8 cellular contexts compared by ENCODE assay signal in the genomic region with DNA sequence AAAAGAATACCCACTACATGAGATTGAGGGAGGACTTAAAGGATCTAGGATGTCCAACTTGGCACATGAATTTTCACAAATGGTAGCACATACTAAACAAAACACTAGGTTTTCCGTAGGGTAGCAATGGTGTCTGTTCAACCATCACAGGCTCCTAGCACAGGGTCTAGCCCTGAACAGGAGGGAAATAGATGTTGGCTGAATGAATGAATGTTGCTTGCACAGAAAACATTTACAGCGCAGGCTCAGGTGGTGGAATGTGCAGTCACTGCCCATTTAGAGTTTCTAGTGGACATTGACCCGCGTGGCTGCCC. TPM values are rescaled to one million over a fixed set of nuclear protein-coding genes. Genes with fewer than 3 reads are reported as not detected.
DNase-seq lines count a peak whose midpoint lies in the region; ATAC-seq and TF ChIP-seq lines count a peak whose summit lies in the region.

No MANE protein-coding gene starts in this region.

- peak overlapping the region; percentile 69 for H3K27ac ChIP-seq in CD8-positive, alpha-beta memory T cell (ENCODE audit: low read depth, low read length)
- H3K27ac ChIP-seq in effector memory CD4-positive, alpha-beta T cell (ENCODE audit: insufficient read depth, low read length, poor library complexity, severe bottlenecking): peak overlapping the region; percentile 78

- peaks cover 0 to 21% (median 0%) of the 10 kb centered on the region in 3 donors for H3K36me3 Mint-ChIP-seq in CD8-positive, alpha-beta memory T cell
- no peaks in the 10 kb centered on the region for H3K36me3 Mint-ChIP-seq in progenitor cell of endocrine pancreas (ENCODE audit: insufficient read depth)

- H3K36me3 ChIP-seq in CD8-positive, alpha-beta memory T cell (ENCODE audit: insufficient read depth, low read length): no peaks in the 10 kb centered on the region
- no peaks in the 10 kb centered on the region for H3K36me3 ChIP-seq in effector memory CD4-positive, alpha-beta T cell (ENCODE audit: control insufficient read depth, insufficient read depth, low read length)

- peaks cover 52 to 63% (median 56%) of the 10 kb centered on the region in 3 donors for H3K4me1 Mint-ChIP-seq in CD8-positive, alpha-beta memory T cell
- H3K4me1 Mint-ChIP-seq in progenitor cell of endocrine pancreas (ENCODE audit: low read depth): peaks cover 35% of the 10 kb centered on the region

- DNase-seq in CD8-positive, alpha-beta memory T cell: no peak
- no peak for DNase-seq in Jurkat, Clone E6-1 (ENCODE audit: low read depth, low spot score)
- DNase-seq in effector memory CD4-positive, alpha-beta T cell: no peak
- DNase-seq in progenitor cell of endocrine pancreas (ENCODE audit: low spot score, unreplicated experiment) (no peak), RKO (ENCODE audit: low spot score) (no peak), NCI-H446 treated with DMSO at 0.1 percent for 48 hours (lab: John Stamatoyannopoulos, UW) (no peak), globus pallidus (ENCODE audit: low spot score) (no peak)

- TF ChIP-seq CTCF in progenitor cell of endocrine pancreas (IDR thresholded peaks at IDR 0.05; ENCODE audit: unreplicated experiment): no peak

- H3K27me3 Mint-ChIP-seq in CD8-positive, alpha-beta memory T cell: peaks cover 0 to 3% of the 10 kb centered on the region in 2 donors
- H3K27me3 Mint-ChIP-seq in progenitor cell of endocrine pancreas: peaks cover 4% of the 10 kb centered on the region

- no peaks in the 10 kb centered on the region for H3K27me3 ChIP-seq in CD8-positive, alpha-beta memory T cell (ENCODE audit: insufficient read depth, low read length, poor library complexity, severe bottlenecking)
- no peaks in the 10 kb centered on the region for H3K27me3 ChIP-seq in effector memory CD4-positive, alpha-beta T cell (replicated peaks; ENCODE audit: control insufficient read depth, insufficient read depth, low read length, poor library complexity, severe bottlenecking)

- peak; percentile 16 for ATAC-seq in GM21528 (IDR thresholded peaks at IDR 0.05; ENCODE audit: low FRiP score, unreplicated experiment)

- H3K4me3 Mint-ChIP-seq in CD8-positive, alpha-beta memory T cell: peak overlapping the region; percentile 88 to 99 (median 94)
- H3K4me3 Mint-ChIP-seq in progenitor cell of endocrine pancreas (ENCODE audit: low read depth): peak overlapping the region; percentile 98

- peaks cover 38% of the 10 kb centered on the region for H3K4me1 ChIP-seq in CD8-positive, alpha-beta memory T cell (ENCODE audit: insufficient read depth, low read length)
- peaks cover 29% of the 10 kb centered on the region for H3K4me1 ChIP-seq in effector memory CD4-positive, alpha-beta T cell (ENCODE audit: control insufficient read depth, insufficient read depth, low read length, poor library complexity, severe bottlenecking)

- peak overlapping the region; percentile 74 for H3K4me3 ChIP-seq in CD8-positive, alpha-beta memory T cell (ENCODE audit: low read length)
- peak overlapping the region; percentile 86 for H3K4me3 ChIP-seq in Jurkat, Clone E6-1 (ENCODE audit: low read length)
- H3K4me3 ChIP-seq in effector memory CD4-positive, alpha-beta T cell (ENCODE audit: insufficient read depth, low read depth, low read length, poor library complexity, severe bottlenecking): peak overlapping the region; percentile 95

- H3K9me3 Mint-ChIP-seq in CD8-positive, alpha-beta memory T cell: peaks cover 0 to 1% (median 0%) of the 10 kb centered on the region in 5 donors
- no peaks in the 10 kb centered on the region for H3K9me3 Mint-ChIP-seq in progenitor cell of endocrine pancreas (ENCODE audit: low read depth)

- POLR2A ChIA-PET in CD8-positive, alpha-beta memory T cell (lab: Charles Lee): interaction anchor here (1.0 to 2.0 kb wide), 3 partner anchors 8 to 149 kb away, joined by 3 to 15 read pairs (median 4); no protein-coding TSS in a partner anchor

- peak overlapping the region; percentile 92 to 99 (median 95) for H3K27ac Mint-ChIP-seq in CD8-positive, alpha-beta memory T cell
- H3K27ac Mint-ChIP-seq in progenitor cell of endocrine pancreas: peak overlapping the region; percentile 95

- CTCF ChIA-PET in CD8-positive, alpha-beta memory T cell (lab: Charles Lee): interaction anchor here (0.9 to 4.4 kb wide), 2 partner anchors 149 to 307 kb away, joined by 4 to 30 read pairs; no protein-coding TSS in a partner anchor

- H3K9me3 ChIP-seq in CD8-positive, alpha-beta memory T cell (ENCODE audit: low read length): no peaks in the 10 kb centered on the region
- H3K9me3 ChIP-seq in effector memory CD4-positive, alpha-beta T cell (ENCODE audit: control insufficient read depth, low read length): no peaks in the 10 kb centered on the region

RNA-seq across cellular contexts. Expression of gene MYCBP2, which starts 1.9 kb away (rescaled TPM):
- total RNA-seq in CD8-positive, alpha-beta memory T cell: 100 to 1,000 TPM; 110 to 111 TPM
- polyA plus RNA-seq in CD8-positive, alpha-beta memory T cell: 44.6 TPM
- 51.9 TPM for polyA plus RNA-seq in Jurkat, Clone E6-1 (2012; ENCODE audit: insufficient read depth, insufficient read length)
- 58.4 and 64.8 TPM in 2 replicates for total RNA-seq in progenitor cell of endocrine pancreas
